32 cellular contexts compared by ENCODE assay signal in genomic region chr4:180120114-180120513, GRCh38.
"Had no signal": no experiment of that assay in that cellular context is flagged by ENCODE, and none has a peak within 500 bp of the region (broad histone marks: within the 10 kb centered on the region; RNA-seq: fewer than 3 reads in every experiment).

No MANE protein-coding gene starts in this region.

- H3K27ac ChIP-seq: brain microvascular endothelial cell, coronary artery, dorsolateral prefrontal cortex, pancreas, right atrium auricular region, stomach, thyroid gland, upper lobe of left lung, vagina had no signal

- DNase-seq: activated B cell treated with CpG ODN at 0.5 μM for 24 hours; activated CD4-positive, alpha-beta T cell treated with anti-CD3 and anti-CD28 coated beads, Interleukin-2, amount 50 U/mL, for 1 hour; activated CD8-positive, alpha-beta memory T cell treated with anti-CD3 and anti-CD28 coated beads, Interleukin-2, amount 10 ng/mL, durations not matched to agents 7 days and 5 days; activated CD8-positive, alpha-beta T cell treated with anti-CD3 and anti-CD28 coated beads, Interleukin-2, amount 10 ng/mL, durations not matched to agents 7 days and 5 days; activated naive CD4-positive, alpha-beta T cell; activated T-cell treated with anti-CD3 and anti-CD28 coated beads, Interleukin-2, amount 50 U/mL, for 48 hours; brain microvascular endothelial cell; dorsolateral prefrontal cortex; effector memory CD4-positive, alpha-beta T cell; erythroblast; head of caudate nucleus; hypothalamus; immature natural killer cell; kidney; left colon; naive thymus-derived CD8-positive, alpha-beta T cell; nucleus accumbens; pancreas; stimulated activated CD4-positive, alpha-beta T cell treated with anti-CD3 and anti-CD28 coated beads, Interleukin-1b, Interleukin-23, amount 100 ng/mL, for 48 hours; stimulated activated naive B cell treated with anti-CD40 and anti-IgM and Interleukin-4, amounts not matched to agents 10 μg/mL and 1 μg/mL and 100 μg/mL, for 72 hours; stomach; T1000; thyroid gland; upper lobe of left lung had no signal

- H3K27me3 Mint-ChIP-seq: activated B cell treated with CpG ODN at 0.5 μM for 24 hours; activated CD8-positive, alpha-beta memory T cell treated with anti-CD3 and anti-CD28 coated beads, Interleukin-2, amount 10 ng/mL, durations not matched to agents 7 days and 5 days; activated naive CD8-positive, alpha-beta T cell; memory B cell had no signal

- H3K9me3 Mint-ChIP-seq: activated B cell treated with CpG ODN at 0.5 μM for 24 hours; memory B cell; neural crest cell; stimulated activated naive B cell treated with anti-CD40 and anti-IgM and Interleukin-4, amounts not matched to agents 10 μg/mL and 1 μg/mL and 100 μg/mL, for 72 hours; T-helper 1 cell treated with Interleukin-12 subunit alpha and Interleukin-12 subunit beta and Interleukin-4 antibody, amounts not matched to agents 30 μg/mL and 1 μg/mL, for 36 hours had no signal

- H3K36me3 ChIP-seq: brain microvascular endothelial cell, pancreas, right atrium auricular region, stomach, thyroid gland, upper lobe of left lung, vagina had no signal

- H3K4me3 Mint-ChIP-seq: activated B cell treated with CpG ODN at 0.5 μM for 24 hours; activated CD8-positive, alpha-beta memory T cell treated with anti-CD3 and anti-CD28 coated beads, Interleukin-2, amount 10 ng/mL, durations not matched to agents 7 days and 5 days; activated CD8-positive, alpha-beta T cell treated with anti-CD3 and anti-CD28 coated beads, Interleukin-2, amount 10 ng/mL, durations not matched to agents 7 days and 5 days; activated naive CD8-positive, alpha-beta T cell; immature natural killer cell; memory B cell; naive thymus-derived CD8-positive, alpha-beta T cell; neural crest cell; stimulated activated naive B cell treated with anti-CD40 and anti-IgM and Interleukin-4, amounts not matched to agents 10 μg/mL and 1 μg/mL and 100 μg/mL, for 72 hours; T-helper 1 cell treated with Interleukin-12 subunit alpha and Interleukin-12 subunit beta and Interleukin-4 antibody, amounts not matched to agents 30 μg/mL and 1 μg/mL, for 36 hours had no signal

- H3K27me3 ChIP-seq: brain microvascular endothelial cell, pancreas, right atrium auricular region, stomach, thyroid gland, upper lobe of left lung, vagina had no signal

- ATAC-seq: activated CD8-positive, alpha-beta memory T cell treated with anti-CD3 and anti-CD28 coated beads, Interleukin-2, amount 10 ng/mL, durations not matched to agents 7 days and 5 days; activated CD8-positive, alpha-beta T cell treated with anti-CD3 and anti-CD28 coated beads, Interleukin-2, amount 10 ng/mL, durations not matched to agents 7 days and 5 days; left colon; naive thymus-derived CD8-positive, alpha-beta T cell; pancreas; stimulated activated naive B cell treated with anti-CD40 and anti-IgM and Interleukin-4, amounts not matched to agents 10 μg/mL and 1 μg/mL and 100 μg/mL, for 72 hours had no signal

- H3K27ac Mint-ChIP-seq: activated B cell treated with CpG ODN at 0.5 μM for 24 hours; activated CD8-positive, alpha-beta memory T cell treated with anti-CD3 and anti-CD28 coated beads, Interleukin-2, amount 10 ng/mL, durations not matched to agents 7 days and 5 days; activated CD8-positive, alpha-beta T cell treated with anti-CD3 and anti-CD28 coated beads, Interleukin-2, amount 10 ng/mL, durations not matched to agents 7 days and 5 days; activated naive CD8-positive, alpha-beta T cell; immature natural killer cell; memory B cell; naive thymus-derived CD8-positive, alpha-beta T cell; stimulated activated naive B cell treated with anti-CD40 and anti-IgM and Interleukin-4, amounts not matched to agents 10 μg/mL and 1 μg/mL and 100 μg/mL, for 72 hours; T-helper 1 cell treated with Interleukin-12 subunit alpha and Interleukin-12 subunit beta and Interleukin-4 antibody, amounts not matched to agents 30 μg/mL and 1 μg/mL, for 36 hours had no signal

- H3K9me3 ChIP-seq: pancreas, right atrium auricular region, stomach, thyroid gland, upper lobe of left lung, vagina had no signal

- H3K4me1 ChIP-seq: pancreas, right atrium auricular region, stomach, thyroid gland, upper lobe of left lung, vagina had no signal

- H3K36me3 Mint-ChIP-seq: activated CD8-positive, alpha-beta memory T cell treated with anti-CD3 and anti-CD28 coated beads, Interleukin-2, amount 10 ng/mL, durations not matched to agents 7 days and 5 days; activated naive CD8-positive, alpha-beta T cell; memory B cell; naive thymus-derived CD8-positive, alpha-beta T cell; stimulated activated naive B cell treated with anti-CD40 and anti-IgM and Interleukin-4, amounts not matched to agents 10 μg/mL and 1 μg/mL and 100 μg/mL, for 72 hours had no signal

- H3K4me1 Mint-ChIP-seq: activated B cell treated with CpG ODN at 0.5 μM for 24 hours; activated CD8-positive, alpha-beta memory T cell treated with anti-CD3 and anti-CD28 coated beads, Interleukin-2, amount 10 ng/mL, durations not matched to agents 7 days and 5 days; immature natural killer cell; memory B cell; naive thymus-derived CD8-positive, alpha-beta T cell; neural crest cell; stimulated activated naive B cell treated with anti-CD40 and anti-IgM and Interleukin-4, amounts not matched to agents 10 μg/mL and 1 μg/mL and 100 μg/mL, for 72 hours had no signal

- H3K4me3 ChIP-seq: coronary artery, dorsolateral prefrontal cortex, pancreas, right atrium auricular region, smooth muscle cell, stomach, thyroid gland, upper lobe of left lung, vagina had no signal
